14 cellular contexts compared by ENCODE assay signal in the genomic region with DNA sequence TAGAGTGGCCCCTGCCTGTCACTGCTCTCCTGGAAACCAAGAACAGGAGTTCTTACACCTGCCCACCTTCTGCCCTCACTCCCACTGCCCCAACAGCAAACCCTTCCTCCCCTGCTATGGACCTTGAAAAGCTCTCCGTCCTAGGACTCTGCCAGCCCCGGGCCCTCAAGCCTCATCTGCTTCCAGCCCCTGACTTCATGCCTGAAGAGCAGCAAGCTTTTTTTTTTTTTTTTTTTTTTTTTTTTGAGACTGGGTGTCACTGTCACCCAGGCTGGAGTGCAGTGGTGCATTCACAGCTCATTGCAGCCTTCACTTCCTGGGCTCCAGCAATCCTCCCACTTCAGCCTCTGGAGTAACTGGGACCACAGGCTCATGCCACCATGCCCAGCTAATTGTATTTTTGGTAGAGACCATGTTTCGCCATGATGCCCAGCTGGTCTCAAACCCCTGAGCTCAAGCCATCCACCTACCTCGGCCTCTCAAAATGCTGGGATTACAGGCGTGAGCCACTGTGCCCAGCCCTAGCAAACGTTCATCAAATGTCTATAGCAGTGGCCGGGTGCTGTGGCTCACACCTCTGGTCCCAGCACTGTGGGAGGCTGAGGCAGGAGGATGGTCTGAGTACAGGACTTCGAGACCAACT. TPM values are rescaled to one million over a fixed set of nuclear protein-coding genes. Genes with fewer than 3 reads are reported as not detected.
DNase-seq lines count a peak whose midpoint lies in the region; ATAC-seq and TF ChIP-seq lines count a peak whose summit lies in the region.
"Had no signal": no experiment of that assay in that cellular context is flagged by ENCODE, and none has a peak within 500 bp of the region (broad histone marks: within the 10 kb centered on the region; RNA-seq: fewer than 3 reads in every experiment).

No MANE protein-coding gene starts in this region.

- peaks cover 44% of the 10 kb centered on the region for H3K36me3 ChIP-seq in CD4-positive, CD25-positive, alpha-beta regulatory T cell (ENCODE audit: control insufficient read depth, insufficient read depth, low read length)
- H3K36me3 ChIP-seq in DND-41 (ENCODE audit: insufficient read depth, low read length) (peaks cover 99% of the 10 kb centered on the region), WERI-Rb-1 (peaks cover 65% of the 10 kb centered on the region)

- H3K9ac ChIP-seq in DND-41 (ENCODE audit: low read depth, low read length), result no peak overlapping the region

- H2AFZ ChIP-seq in DND-41 (ENCODE audit: low read depth, low read length), result no peak overlapping the region

- H3K79me2 ChIP-seq in DND-41 (ENCODE audit: insufficient read depth, low read length), result peaks cover 88% of the 10 kb centered on the region

- H3K36me3 Mint-ChIP-seq in CD4-positive, CD25-positive, alpha-beta regulatory T cell, result peaks cover 35% of the 10 kb centered on the region
- H3K36me3 Mint-ChIP-seq in activated naive CD8-positive, alpha-beta T cell treated with anti-CD3 and anti-CD28 coated beads, Interleukin-2, amount 50 U/mL, for 24 hours (ENCODE audit: low read depth), result peaks cover 33% of the 10 kb centered on the region
- peaks cover 0 to 16% of the 10 kb centered on the region in 2 donors for H3K36me3 Mint-ChIP-seq in naive B cell

- no peak overlapping the region for H3K4me3 Mint-ChIP-seq in CD4-positive, CD25-positive, alpha-beta regulatory T cell
- H3K4me3 Mint-ChIP-seq in activated naive CD8-positive, alpha-beta T cell treated with anti-CD3 and anti-CD28 coated beads, Interleukin-2, amount 50 U/mL, for 24 hours, result no peak overlapping the region
- peak overlapping the region in 1 of 8 donors; percentile 6 for H3K4me3 Mint-ChIP-seq in naive B cell

- H3K4me2 ChIP-seq in DND-41 (ENCODE audit: insufficient read depth, low read length), result no peak overlapping the region

- no peak for ATAC-seq in CD4-positive, CD25-positive, alpha-beta regulatory T cell (ENCODE audit: low read depth in 2 of 2)
- peak; percentile 3; the same call in 1 of the 3 replicates for ATAC-seq in DND-41 (ENCODE audit: insufficient read depth, low read depth)
- no peak for ATAC-seq in activated naive CD8-positive, alpha-beta T cell treated with anti-CD3 and anti-CD28 coated beads, Interleukin-2, amount 50 U/mL, for 24 hours
- ATAC-seq in naive B cell (ENCODE audit: low read depth in 2 of 2), result no peak
- ATAC-seq: sciatic nerve had no signal

- TF ChIP-seq CTCF in DND-41 (IDR thresholded peaks at IDR 0.05; ENCODE audit: borderline replicate concordance, extremely low read depth, low read length, poor library complexity, severe bottlenecking) (no peak), WERI-Rb-1 (IDR thresholded peaks at IDR 0.05; ENCODE audit: low read depth, low read length) (no peak)

- no peak overlapping the region for H3K4me3 ChIP-seq in CD4-positive, CD25-positive, alpha-beta regulatory T cell (ENCODE audit: low read depth, low read length)
- no peak overlapping the region for H3K4me3 ChIP-seq in DND-41 (ENCODE audit: low read depth in 1 of 2, low read length in 2 of 2)
- no peak overlapping the region for H3K4me3 ChIP-seq in WERI-Rb-1 (ENCODE audit: low read depth, low read length)
- H3K4me3 ChIP-seq: MG63 had no signal

- no peaks in the 10 kb centered on the region for H3K27me3 ChIP-seq in CD4-positive, CD25-positive, alpha-beta regulatory T cell (ENCODE audit: control insufficient read depth, insufficient read depth, low read length)
- H3K27me3 ChIP-seq in DND-41 (ENCODE audit: insufficient read depth, low read length, poor library complexity) (no peaks in the 10 kb centered on the region), WERI-Rb-1 (ENCODE audit: insufficient read depth, low read depth, severe bottlenecking) (no peaks in the 10 kb centered on the region)
- H3K27me3 ChIP-seq: MG63 had no signal

- H4K20me1 ChIP-seq in DND-41 (ENCODE audit: insufficient read depth, low read length), result peaks cover 86% of the 10 kb centered on the region

- no peak overlapping the region for H3K27ac ChIP-seq in CD4-positive, CD25-positive, alpha-beta regulatory T cell (ENCODE audit: insufficient read depth, low read length, poor library complexity, severe bottlenecking)
- H3K27ac ChIP-seq in DND-41 (ENCODE audit: low read length) (peak overlapping the region; percentile 28), WERI-Rb-1 (no peak overlapping the region)

- H3K4me1 Mint-ChIP-seq in CD4-positive, CD25-positive, alpha-beta regulatory T cell, result peaks cover 4 to 13% (median 5%) of the 10 kb centered on the region in 4 donors
- peaks cover 29% of the 10 kb centered on the region for H3K4me1 Mint-ChIP-seq in activated naive CD8-positive, alpha-beta T cell treated with anti-CD3 and anti-CD28 coated beads, Interleukin-2, amount 50 U/mL, for 24 hours
- peaks cover 13 to 26% (median 14%) of the 10 kb centered on the region in 3 donors for H3K4me1 Mint-ChIP-seq in naive B cell

- no peaks in the 10 kb centered on the region for H3K4me1 ChIP-seq in CD4-positive, CD25-positive, alpha-beta regulatory T cell (ENCODE audit: control insufficient read depth, insufficient read depth, low read length, poor library complexity, severe bottlenecking)
- peaks cover 6% of the 10 kb centered on the region; the same call in 1 of the 2 replicates for H3K4me1 ChIP-seq in DND-41 (ENCODE audit: insufficient read depth, low read length)

- no peaks in the 10 kb centered on the region for H3K9me3 ChIP-seq in CD4-positive, CD25-positive, alpha-beta regulatory T cell (ENCODE audit: control insufficient read depth in 2 of 2, low read length in 2 of 2)
- H3K9me3 ChIP-seq in DND-41 (ENCODE audit: insufficient read depth, low read length, severe bottlenecking) (no peaks in the 10 kb centered on the region), WERI-Rb-1 (ENCODE audit: severe bottlenecking) (no peaks in the 10 kb centered on the region)
- H3K9me3 ChIP-seq: MG63 had no signal

- no peak for DNase-seq in CD4-positive, CD25-positive, alpha-beta regulatory T cell
- DNase-seq in DND-41 (peak; percentile 42), naive B cell (no peak), NCI-H1105 (lab: John Stamatoyannopoulos, UW) (no peak), WERI-Rb-1 (no peak), NCI-H1092 (lab: John Stamatoyannopoulos, UW) (no peak), COLO668 (lab: John Stamatoyannopoulos, UW; ENCODE audit: unreplicated experiment) (no peak)
- DNase-seq in activated naive CD8-positive, alpha-beta T cell treated with anti-CD3 and anti-CD28 coated beads, Interleukin-2, amount 50 U/mL, for 24 hours, result no peak
- DNase-seq: activated CD4-positive, alpha-beta T cell treated with anti-CD3 and anti-CD28 coated beads, Interleukin-2, amount 50 U/mL, for 1 hour; foreskin melanocyte; MG63; NCI-H2171 treated with DMSO at 0.1 percent for 48 hours had no signal

- peak overlapping the region in 2 of 3 donors; percentile 59 to 76 for H3K27ac Mint-ChIP-seq in CD4-positive, CD25-positive, alpha-beta regulatory T cell
- H3K27ac Mint-ChIP-seq in activated naive CD8-positive, alpha-beta T cell treated with anti-CD3 and anti-CD28 coated beads, Interleukin-2, amount 50 U/mL, for 24 hours, result peak overlapping the region; percentile 35
- peak overlapping the region in 4 of 6 donors; percentile 27 to 89 (median 50) for H3K27ac Mint-ChIP-seq in naive B cell

- H3K27me3 Mint-ChIP-seq in CD4-positive, CD25-positive, alpha-beta regulatory T cell, result no peaks in the 10 kb centered on the region
- H3K27me3 Mint-ChIP-seq in activated naive CD8-positive, alpha-beta T cell treated with anti-CD3 and anti-CD28 coated beads, Interleukin-2, amount 50 U/mL, for 24 hours, result no peaks in the 10 kb centered on the region
- H3K27me3 Mint-ChIP-seq in naive B cell, result no peaks in the 10 kb centered on the region

- no peaks in the 10 kb centered on the region for H3K9me3 Mint-ChIP-seq in CD4-positive, CD25-positive, alpha-beta regulatory T cell
- H3K9me3 Mint-ChIP-seq in activated naive CD8-positive, alpha-beta T cell treated with anti-CD3 and anti-CD28 coated beads, Interleukin-2, amount 50 U/mL, for 24 hours, result no peaks in the 10 kb centered on the region
- H3K9me3 Mint-ChIP-seq in naive B cell, result no peaks in the 10 kb centered on the region

RNA-seq across cellular contexts. Expression of a gene that starts 16.9 kb away (rescaled TPM):
- total RNA-seq in CD4-positive, CD25-positive, alpha-beta regulatory T cell, result 55.3 TPM
- polyA plus RNA-seq in CD4-positive, CD25-positive, alpha-beta regulatory T cell, result 10 to 100 TPM; 72.4 to 94.8 (median 76.9) TPM
- 10 to 100 TPM; 37.0 to 62.1 (median 50.3) TPM for polyA plus RNA-seq in naive B cell (ENCODE audit: low read depth in 6 of 6)

RNA-seq across cellular contexts. Expression of a gene that starts 30.3 kb away (rescaled TPM):
- total RNA-seq in CD4-positive, CD25-positive, alpha-beta regulatory T cell, result not detected
- not detected for polyA plus RNA-seq in CD4-positive, CD25-positive, alpha-beta regulatory T cell
- not detected for polyA plus RNA-seq in naive B cell (ENCODE audit: low read depth in 6 of 6)
- total RNA-seq: sciatic nerve had no signal
- polyA plus RNA-seq: thymus had no signal

RNA-seq across cellular contexts. Expression of a gene that starts 54.2 kb away (rescaled TPM):
- total RNA-seq in CD4-positive, CD25-positive, alpha-beta regulatory T cell, result 33.9 TPM
- polyA plus RNA-seq in CD4-positive, CD25-positive, alpha-beta regulatory T cell, result 10 to 100 TPM; 20.1 to 23.2 (median 20.3) TPM
- polyA plus RNA-seq in naive B cell (ENCODE audit: low read depth in 6 of 6), result 10 to 100 TPM; 19.8 to 33.0 (median 25.1) TPM

RNA-seq across cellular contexts. Expression of a gene that starts 54.4 kb away (rescaled TPM):
- 3.6 TPM for total RNA-seq in CD4-positive, CD25-positive, alpha-beta regulatory T cell
- polyA plus RNA-seq in CD4-positive, CD25-positive, alpha-beta regulatory T cell, result 10 to 100 TPM; 16.3 to 26.6 (median 20.6) TPM
- polyA plus RNA-seq in naive B cell (ENCODE audit: low read depth in 6 of 6), result 10 to 100 TPM; 10.3 to 18.9 (median 17.1) TPM
